8 cellular contexts compared by ENCODE assay signal in genomic region chr2:84302513-84303412, GRCh38.
A peak's percentile ranks its signal among the peaks of the same experiment; 100 is the strongest.
DNase-seq lines count a peak whose midpoint lies in the region; ATAC-seq, FAIRE-seq and TF ChIP-seq lines count a peak whose summit lies in the region.

No MANE protein-coding gene starts in this region.

- in situ Hi-C loops in K562 (cut with MboI) = no loop called here

- no peaks in the 10 kb centered on the region for H3K36me3 ChIP-seq in cardiac muscle cell
- no peaks in the 10 kb centered on the region for H3K36me3 ChIP-seq in K562 (ENCODE audit: control insufficient read depth, insufficient read depth, low read length)

- TF ChIP-seq EP300 in K562 (IDR thresholded peaks at IDR 0.05; ENCODE audit: low read length) = no peak

- H3K27ac ChIP-seq in cardiac muscle cell = no peak overlapping the region
- H3K27ac ChIP-seq in RWPE1 = no peak overlapping the region
- H3K27ac ChIP-seq in K562 (ENCODE audit: extremely low read depth, low read depth, low read length) = no peak overlapping the region

- H3K4me1 ChIP-seq in cardiac muscle cell (ENCODE audit: low read depth) = no peaks in the 10 kb centered on the region
- no peaks in the 10 kb centered on the region for H3K4me1 ChIP-seq in K562 (replicated peaks in 1 of 2; ENCODE audit: control insufficient read depth in 2 of 2, insufficient read depth in 2 of 2, low read length in 2 of 2)

- intact Hi-C loops in Right ventricle myocardium inferior (cut with DNase I) (no loop called here), K562 (cut with micrococcal nuclease) (loop anchor here (1.0 to 10.0 kb wide), 4 partner anchors 225 to 718 kb away; no protein-coding TSS in a partner anchor)

- ATAC-seq in Right ventricle myocardium inferior (no peak), GM21786 (IDR thresholded peaks at IDR 0.05; ENCODE audit: unreplicated experiment) (peak; percentile 93), K562 (peak; percentile 94)

- no peaks in the 10 kb centered on the region; the same call in 1 of the 2 replicates for H4K20me1 ChIP-seq in K562 (replicated peaks; ENCODE audit: control insufficient read depth, insufficient read depth, low read length)

- WGBS in K562 (ENCODE audit: insufficient coverage, low coverage, missing lambda C conversion rate) = 0% methylated on average over 3 of the region's 3 CpGs

- H2AFZ ChIP-seq in K562 (ENCODE audit: low read depth, low read length) = no peak overlapping the region

- peak; percentile 92 for TF ChIP-seq CTCF in cardiac muscle cell (IDR thresholded peaks at IDR 0.05; ENCODE audit: low read depth, low read length)
- TF ChIP-seq CTCF in RWPE1 (conservative IDR thresholded peaks at IDR 0.05; ENCODE audit: low read depth) = peak; percentile 84
- peak; percentile 56 to 82 (median 77) for TF ChIP-seq CTCF in K562 (IDR thresholded peaks at IDR 0.05 in 2 of 3, conservative IDR thresholded peaks at IDR 0.05 in 1 of 3; ENCODE audit: insufficient read depth in 2 of 3, low read depth in 1 of 3, low read length in 3 of 3)

- H3K27me3 ChIP-seq in cardiac muscle cell = no peaks in the 10 kb centered on the region
- no peaks in the 10 kb centered on the region for H3K27me3 ChIP-seq in K562 (ENCODE audit: control insufficient read depth in 2 of 2, insufficient read depth in 2 of 2, low read length in 2 of 2)

- no peak for TF ChIP-seq POLR2A in K562 (conservative IDR thresholded peaks at IDR 0.05)

- H3K79me2 ChIP-seq in K562 (ENCODE audit: control insufficient read depth, insufficient read depth, low read length) = no peaks in the 10 kb centered on the region

- CTCF ChIA-PET in RWPE1 (lab: Yijun Ruan, JAX) (interaction anchor here (0.6 to 1.5 kb wide), 5 partner anchors 12 to 417 kb away, joined by 3 to 6 read pairs (median 4); no protein-coding TSS in a partner anchor), K562 (lab: Yijun Ruan, JAX; ENCODE audit: low intra/inter-chr PET ratio) (no interaction called here)

- no peaks in the 10 kb centered on the region for H3K9me1 ChIP-seq in K562 (ENCODE audit: control insufficient read depth, insufficient read depth, low read length)

- POLR2A ChIA-PET in RWPE1 (lab: Yijun Ruan, JAX; ENCODE audit: low non-redundant PET) (no interaction called here), K562 (lab: Yijun Ruan, JAX) (no interaction called here)

- BruUV-seq in K562 (replicated peaks; lab: Mats Ljungman, UMichigan) = no TSS peak

- no peak overlapping the region for H3K9ac ChIP-seq in K562 (ENCODE audit: insufficient read depth in 1 of 2, low read depth in 2 of 2, low read length in 2 of 2)

- H3K9me3 ChIP-seq in cardiac muscle cell (ENCODE audit: low read depth) = no peaks in the 10 kb centered on the region
- no peaks in the 10 kb centered on the region for H3K9me3 ChIP-seq in K562 (replicated peaks; ENCODE audit: control insufficient read depth, insufficient read depth, low read depth, low read length)

- no peak overlapping the region for H3K4me3 ChIP-seq in cardiac muscle cell
- no peak overlapping the region for H3K4me3 ChIP-seq in K562

- TF ChIP-seq RAD21 in K562 (CRISPR knock-in tag; conservative IDR thresholded peaks at IDR 0.05 in 1 of 2, IDR thresholded peaks at IDR 0.05 in 1 of 2) = peak; percentile 66 to 74

- FAIRE-seq in K562 (lab: Jason Lieb, UNC) = peak; percentile 93

- no peak overlapping the region for H3K4me2 ChIP-seq in K562 (ENCODE audit: insufficient read depth, low read length)

- DNase-seq in cardiac muscle cell (ENCODE audit: low read depth in 1 of 2, low spot score in 1 of 2) (peak; percentile 60 to 80), Right ventricle myocardium inferior (ENCODE audit: missing footprints) (no peak), HuH-7 (ENCODE audit: low spot score) (peak; percentile 67), RWPE1 (ENCODE audit: low spot score) (peak; percentile 84), K562 (ENCODE audit: extremely low read depth in 1 of 4, low spot score in 3 of 4) (peak; percentile 67 to 80 (median 77)), inferior parietal cortex (ENCODE audit: extremely low spot score) (peak; percentile 84)
- peak in 2 of 3 donors; percentile 13 to 16 for DNase-seq in stimulated activated CD4-positive, alpha-beta T cell treated with anti-CD3 and anti-CD28 coated beads, TNF-alpha, amount 100 ng/mL, for 48 hours (ENCODE audit: low read depth in 3 of 3)

TF ChIP-seq in K562, 482 proteins besides CTCF, POLR2A, EP300 and RAD21:
- TF ChIP-seq ZNF124 (CRISPR knock-in tag; IDR thresholded peaks at IDR 0.05) = no peak
- TF ChIP-seq REST (CRISPR knock-in tag; IDR thresholded peaks at IDR 0.05; ENCODE audit: low read depth) = no peak
- TF ChIP-seq SMC3 (conservative IDR thresholded peaks at IDR 0.05; ENCODE audit: insufficient read depth, low read depth, low read length) = peak; percentile 56
- peak; percentile 27; the same call in 1 of the 2 replicates for TF ChIP-seq STAG1 (CRISPR knock-in tag; IDR thresholded peaks at IDR 0.05; ENCODE audit: borderline replicate concordance)
